Comparison of ENCODE assay signal across 8 cellular contexts in the genomic region with DNA sequence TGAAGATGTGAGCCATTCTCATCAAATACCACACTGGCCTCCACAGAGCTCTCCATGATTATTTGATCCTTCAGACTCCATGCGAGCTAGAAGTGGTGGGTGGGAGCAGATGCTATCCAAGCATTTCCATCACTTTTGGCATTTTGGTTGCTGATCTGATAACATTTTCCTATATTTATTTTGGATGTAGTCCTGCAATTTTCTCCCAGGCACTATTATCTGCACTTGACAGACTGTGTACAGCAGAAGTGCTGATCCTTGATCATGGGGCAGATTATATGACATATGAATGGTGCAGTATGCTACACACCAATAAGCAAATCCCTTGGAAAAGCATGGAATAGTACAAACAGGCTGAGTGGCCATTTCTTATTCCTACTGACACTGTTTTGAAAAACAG.
"Had no signal": no experiment of that assay in that cellular context is flagged by ENCODE, and none has a peak within 500 bp of the region (broad histone marks: within the 10 kb centered on the region; RNA-seq: fewer than 3 reads in every experiment).

No MANE protein-coding gene starts in this region.

- H3K4me1 ChIP-seq: HAP-1 had no signal

- H3K4me3 ChIP-seq: GM23248, HAP-1 had no signal

- H3K9me3 ChIP-seq: HAP-1 had no signal

- H3K36me3 Mint-ChIP-seq: IgD-negative memory B cell had no signal

- H3K27ac ChIP-seq: GM23248, HL-60 had no signal

- H3K36me3 ChIP-seq: HAP-1 had no signal

- H3K27ac Mint-ChIP-seq: HFFc6, IgD-negative memory B cell had no signal

- H3K4me1 Mint-ChIP-seq: IgD-negative memory B cell had no signal

- DNase-seq: GM23248, GOT3, HFFc6 had no signal

- ATAC-seq: HCT116, HepG2 had no signal

- H3K4me3 Mint-ChIP-seq: HFFc6, IgD-negative memory B cell had no signal

- H3K27me3 Mint-ChIP-seq: IgD-negative memory B cell had no signal
